In the genomic region with DNA sequence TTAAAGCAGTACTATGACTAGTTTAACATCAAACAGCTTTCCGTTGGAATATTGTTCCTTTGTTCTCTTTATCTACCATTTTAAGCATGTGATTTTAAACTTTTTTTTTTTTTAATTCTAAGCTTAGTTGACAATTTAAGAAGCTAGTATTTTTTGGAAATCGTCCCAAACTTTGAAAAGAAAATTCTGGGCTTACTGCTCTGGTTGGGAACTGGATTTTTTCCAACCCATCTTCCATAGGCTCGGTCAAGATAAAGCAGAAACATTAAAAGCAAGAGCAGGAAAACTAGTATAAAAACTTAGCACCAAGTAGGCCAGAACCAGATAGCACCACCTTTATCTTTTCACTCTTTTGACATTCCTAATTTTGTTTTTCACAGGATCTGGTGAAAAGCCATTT, we compare ENCODE assay signal across 23 cellular contexts.
"Had no signal": no experiment of that assay in that cellular context is flagged by ENCODE, and none has a peak within 500 bp of the region (broad histone marks: within the 10 kb centered on the region; RNA-seq: fewer than 3 reads in every experiment).

No MANE protein-coding gene starts in this region.

- H3K4me1 ChIP-seq: uterus had no signal

- H3K4me3 ChIP-seq: left ventricle myocardium inferior, lung, mucosa of descending colon, ovary, right atrium auricular region, right lobe of liver, smooth muscle cell, tibial nerve, uterus had no signal

- H3K4me2 ChIP-seq: smooth muscle cell had no signal

- H3K9me3 Mint-ChIP-seq: naive thymus-derived CD4-positive, alpha-beta T cell; stimulated activated memory B cell treated with anti-CD40 and anti-IgM and Interleukin-4, amounts not matched to agents 10 μg/mL and 1 μg/mL and 100 μg/mL, for 72 hours; stimulated activated naive CD8-positive, alpha-beta T cell treated with anti-CD3 and anti-CD28 coated beads, Interleukin-15, amount 100 ng/mL, for 72 hours; type B pancreatic cell had no signal

- H3K9me3 ChIP-seq: left ventricle myocardium inferior, mucosa of descending colon, ovary, right atrium auricular region, right lobe of liver, tibial nerve, uterus had no signal

- H3K4me1 Mint-ChIP-seq: stimulated activated naive CD8-positive, alpha-beta T cell treated with anti-CD3 and anti-CD28 coated beads, Interleukin-15, amount 100 ng/mL, for 72 hours had no signal

- ATAC-seq: mucosa of descending colon; naive thymus-derived CD4-positive, alpha-beta T cell; right lobe of liver; stimulated activated memory B cell treated with anti-CD40 and anti-IgM and Interleukin-4, amounts not matched to agents 10 μg/mL and 1 μg/mL and 100 μg/mL, for 72 hours; stimulated activated naive CD8-positive, alpha-beta T cell treated with anti-CD3 and anti-CD28 coated beads, Interleukin-15, amount 100 ng/mL, for 72 hours had no signal

- H3K27ac ChIP-seq: left ventricle myocardium inferior, ovary, right atrium auricular region, right lobe of liver, tibial nerve, uterus had no signal

- H3K36me3 ChIP-seq: ovary, right atrium auricular region, uterus had no signal

- H3K27ac Mint-ChIP-seq: progenitor cell of endocrine pancreas; stimulated activated memory B cell treated with anti-CD40 and anti-IgM and Interleukin-4, amounts not matched to agents 10 μg/mL and 1 μg/mL and 100 μg/mL, for 72 hours; stimulated activated naive CD8-positive, alpha-beta T cell treated with anti-CD3 and anti-CD28 coated beads, Interleukin-15, amount 100 ng/mL, for 72 hours; type B pancreatic cell had no signal

- DNase-seq: islet precursor cell; left ventricle myocardium inferior; mesendoderm; midbrain; mucosa of descending colon; naive thymus-derived CD4-positive, alpha-beta T cell; ovary; right lobe of liver; stimulated activated CD4-positive, alpha-beta T cell treated with anti-CD3 and anti-CD28 coated beads, Interleukin-1b, Interleukin-23, amount 100 ng/mL, for 48 hours; stimulated activated CD4-positive, alpha-beta T cell treated with anti-CD3 and anti-CD28 coated beads, Interleukin-2, amount 100 ng/mL, for 48 hours; stimulated activated CD4-positive, alpha-beta T cell treated with anti-CD3 and anti-CD28 coated beads, Interleukin-4, amount 100 ng/mL, for 4 hours; stimulated activated CD8-positive, alpha-beta memory T cell treated with anti-CD3 and anti-CD28 coated beads, Interleukin-4, amount 100 ng/mL, for 48 hours; stimulated activated naive CD4-positive, alpha-beta T cell treated with Interleukin-2 at 50 U/mL for 16 hours; stimulated activated naive CD8-positive, alpha-beta T cell treated with anti-CD3 and anti-CD28 coated beads, Interleukin-15, amount 100 ng/mL, for 72 hours; substantia nigra; uterus had no signal

- H3K27me3 ChIP-seq: ovary, right atrium auricular region, right lobe of liver, tibial nerve, uterus had no signal

- H3K27me3 Mint-ChIP-seq: naive thymus-derived CD4-positive, alpha-beta T cell; progenitor cell of endocrine pancreas; stimulated activated memory B cell treated with anti-CD40 and anti-IgM and Interleukin-4, amounts not matched to agents 10 μg/mL and 1 μg/mL and 100 μg/mL, for 72 hours; stimulated activated naive CD8-positive, alpha-beta T cell treated with anti-CD3 and anti-CD28 coated beads, Interleukin-15, amount 100 ng/mL, for 72 hours; type B pancreatic cell had no signal

- H3K4me3 Mint-ChIP-seq: naive thymus-derived CD4-positive, alpha-beta T cell; stimulated activated memory B cell treated with anti-CD40 and anti-IgM and Interleukin-4, amounts not matched to agents 10 μg/mL and 1 μg/mL and 100 μg/mL, for 72 hours; stimulated activated naive CD8-positive, alpha-beta T cell treated with anti-CD3 and anti-CD28 coated beads, Interleukin-15, amount 100 ng/mL, for 72 hours; type B pancreatic cell had no signal
